In genomic region chr6:169843110-169843509, GRCh38 we compare ENCODE assay signal across 24 cellular contexts.
"Had no signal": no experiment of that assay in that cellular context is flagged by ENCODE, and none has a peak within 500 bp of the region (broad histone marks: within the 10 kb centered on the region; RNA-seq: fewer than 3 reads in every experiment).

No MANE protein-coding gene starts in this region.

- H3K36me3 ChIP-seq: heart left ventricle, left lung, lower lobe of right lung, neural progenitor cell, sigmoid colon, suprapubic skin, thyroid gland, vagina had no signal

- FAIRE-seq: colon, frontal cortex, islet of Langerhans had no signal

- H3K4me1 ChIP-seq: left lung, lower lobe of right lung, neural progenitor cell, parathyroid adenoma, psoas muscle, sigmoid colon, suprapubic skin, thyroid gland, vagina had no signal

- DNase-seq: cerebellar nuclear complex; heart left ventricle; hippocampal formation; kidney glomerular epithelial cell; left lung; lower lobe of right lung; midbrain; nucleus accumbens; psoas muscle; retina; sigmoid colon; stimulated activated CD4-positive, alpha-beta T cell treated with anti-CD3 and anti-CD28 coated beads, Interleukin-2, amount 100 ng/mL, for 48 hours; stimulated activated naive CD4-positive, alpha-beta T cell treated with Interleukin-2 at 50 U/mL for 16 hours; thyroid gland had no signal

- H3K9me3 ChIP-seq: heart left ventricle, left lung, lower lobe of right lung, psoas muscle, sigmoid colon, suprapubic skin, thyroid gland, vagina had no signal

- ATAC-seq: esophagus mucosa; heart left ventricle; left lung; lower lobe of right lung; natural killer cell treated with Interleukin-12 subunit alpha and Interleukin-12 subunit beta and Interleukin-15 and Interleukin-18, amount 100 ng/mL, for 72 hours; psoas muscle had no signal

- H3K4me3 ChIP-seq: heart left ventricle, left lung, lower lobe of right lung, neural progenitor cell, psoas muscle, sigmoid colon, skin epidermis, suprapubic skin, thyroid gland, vagina had no signal

- H3K27ac ChIP-seq: heart left ventricle, left lung, lower lobe of right lung, neural progenitor cell, parathyroid adenoma, psoas muscle, sigmoid colon, skin epidermis, suprapubic skin, thyroid gland, vagina had no signal

- H3K27me3 ChIP-seq: neural progenitor cell, thyroid gland, vagina had no signal
